14 cellular contexts compared by ENCODE assay signal in genomic region chr22:41782316-41782715, GRCh38. TPM values are rescaled to one million over a fixed set of nuclear protein-coding genes. Genes with fewer than 3 reads are reported as not detected.
DNase-seq lines count a peak whose midpoint lies in the region; ATAC-seq, FAIRE-seq and TF ChIP-seq lines count a peak whose summit lies in the region.
"Had no signal": no experiment of that assay in that cellular context is flagged by ENCODE, and none has a peak within 500 bp of the region (broad histone marks: within the 10 kb centered on the region; RNA-seq: fewer than 3 reads in every experiment).

No MANE protein-coding gene starts in this region.

- H3K9me3 Mint-ChIP-seq in CD4-positive, CD25-positive, alpha-beta regulatory T cell = no peaks in the 10 kb centered on the region
- H3K9me3 Mint-ChIP-seq in activated T-cell treated with anti-CD3 and anti-CD28 coated beads, Interleukin-2, amount 50 U/mL, for 24 hours = no peaks in the 10 kb centered on the region
- H3K9me3 Mint-ChIP-seq: neural crest cell had no signal

- H3K36me3 Mint-ChIP-seq in CD4-positive, CD25-positive, alpha-beta regulatory T cell = peaks cover 14% of the 10 kb centered on the region
- peaks cover 24% of the 10 kb centered on the region for H3K36me3 Mint-ChIP-seq in activated T-cell treated with anti-CD3 and anti-CD28 coated beads, Interleukin-2, amount 50 U/mL, for 24 hours (ENCODE audit: low read depth)

- no peaks in the 10 kb centered on the region for H3K27me3 ChIP-seq in CD4-positive, CD25-positive, alpha-beta regulatory T cell (ENCODE audit: control insufficient read depth, insufficient read depth, low read length)
- H3K27me3 ChIP-seq in mononuclear cell (ENCODE audit: insufficient read depth, low read length) = no peaks in the 10 kb centered on the region
- H3K27me3 ChIP-seq: dorsolateral prefrontal cortex had no signal

- peak in 1 of 3 donors; percentile 65 for DNase-seq in CD4-positive, CD25-positive, alpha-beta regulatory T cell
- DNase-seq in GM12891 (ENCODE audit: insufficient read length, low spot score) = no peak
- peak; percentile 42 for DNase-seq in activated T-cell treated with anti-CD3 and anti-CD28 coated beads, Interleukin-2, amount 50 U/mL, for 24 hours
- DNase-seq in erythroblast (lab: John Stamatoyannopoulos, UW) = no peak
- no peak for DNase-seq in islet precursor cell
- DNase-seq: foreskin melanocyte, GDM1, NCI-H1092 treated with DMSO at 0.1 percent for 48 hours, SHP77 treated with DMSO at 0.1 percent for 48 hours had no signal

- peak overlapping the region; percentile 91 for H3K27ac ChIP-seq in CD4-positive, CD25-positive, alpha-beta regulatory T cell (ENCODE audit: insufficient read depth, low read length, poor library complexity, severe bottlenecking)

- no peaks in the 10 kb centered on the region for H3K9me3 ChIP-seq in CD4-positive, CD25-positive, alpha-beta regulatory T cell (ENCODE audit: control insufficient read depth in 2 of 2, low read length in 2 of 2)
- H3K9me3 ChIP-seq in mononuclear cell (ENCODE audit: low read depth, low read length) = no peaks in the 10 kb centered on the region

- peak in 1 of 2 donors; percentile 8 for ATAC-seq in CD4-positive, CD25-positive, alpha-beta regulatory T cell (ENCODE audit: low read depth in 2 of 2)
- ATAC-seq in GM18861 (IDR thresholded peaks at IDR 0.05; ENCODE audit: unreplicated experiment) (no peak), HG03520 (IDR thresholded peaks at IDR 0.05; ENCODE audit: unreplicated experiment) (no peak)

- H3K27ac Mint-ChIP-seq in CD4-positive, CD25-positive, alpha-beta regulatory T cell = peak overlapping the region; percentile 99 to 100 (median 99)
- peak overlapping the region; percentile 94 for H3K27ac Mint-ChIP-seq in activated T-cell treated with anti-CD3 and anti-CD28 coated beads, Interleukin-2, amount 50 U/mL, for 24 hours

- no peaks in the 10 kb centered on the region for H3K27me3 Mint-ChIP-seq in CD4-positive, CD25-positive, alpha-beta regulatory T cell
- H3K27me3 Mint-ChIP-seq in activated T-cell treated with anti-CD3 and anti-CD28 coated beads, Interleukin-2, amount 50 U/mL, for 24 hours = no peaks in the 10 kb centered on the region

- peaks cover 14 to 80% (median 43%) of the 10 kb centered on the region in 4 donors for H3K4me1 Mint-ChIP-seq in CD4-positive, CD25-positive, alpha-beta regulatory T cell
- H3K4me1 Mint-ChIP-seq in activated T-cell treated with anti-CD3 and anti-CD28 coated beads, Interleukin-2, amount 50 U/mL, for 24 hours (ENCODE audit: low read depth) = peaks cover 64% of the 10 kb centered on the region
- H3K4me1 Mint-ChIP-seq: neural crest cell had no signal

- TF ChIP-seq POLR2A in GM12891 (IDR thresholded peaks at IDR 0.05; ENCODE audit: low read depth, low read length) = no peak
- TF ChIP-seq POLR2A in erythroblast (IDR thresholded peaks at IDR 0.05; ENCODE audit: low read length) = no peak

- peaks cover 64% of the 10 kb centered on the region for H3K4me1 ChIP-seq in CD4-positive, CD25-positive, alpha-beta regulatory T cell (ENCODE audit: control insufficient read depth, insufficient read depth, low read length, poor library complexity, severe bottlenecking)
- H3K4me1 ChIP-seq in mononuclear cell (ENCODE audit: insufficient read depth, low read length) = peaks cover 49% of the 10 kb centered on the region

- H3K4me3 ChIP-seq in CD4-positive, CD25-positive, alpha-beta regulatory T cell (ENCODE audit: low read depth, low read length) = peak overlapping the region; percentile 95
- peak overlapping the region; percentile 29 for H3K4me3 ChIP-seq in mononuclear cell (ENCODE audit: low read length)

- peaks cover 24% of the 10 kb centered on the region for H3K36me3 ChIP-seq in CD4-positive, CD25-positive, alpha-beta regulatory T cell (ENCODE audit: control insufficient read depth, insufficient read depth, low read length)

- no peak for FAIRE-seq in GM12891 (lab: Jason Lieb, UNC)

- peak overlapping the region; percentile 77 to 93 (median 91) for H3K4me3 Mint-ChIP-seq in CD4-positive, CD25-positive, alpha-beta regulatory T cell
- peak overlapping the region; percentile 85 for H3K4me3 Mint-ChIP-seq in activated T-cell treated with anti-CD3 and anti-CD28 coated beads, Interleukin-2, amount 50 U/mL, for 24 hours
- H3K4me3 Mint-ChIP-seq: neural crest cell had no signal

TF ChIP-seq in GM12891, 5 proteins besides CTCF, POLR2A, EP300 and RAD21:
- TF ChIP-seq PAX5 (IDR thresholded peaks at IDR 0.05; ENCODE audit: insufficient read depth, low read length, severe bottlenecking) (no peak), POU2F2 (IDR thresholded peaks at IDR 0.05; ENCODE audit: low read depth, low read length) (0 out of 2 replicates have a peak, but pooled peaks have one; percentile 17)

RNA-seq across cellular contexts. Expression of gene CCDC134, which starts 18.2 kb away (rescaled TPM):
- total RNA-seq in CD4-positive, CD25-positive, alpha-beta regulatory T cell = 21.1 TPM
- 1 to 10 TPM; 3.6 to 7.7 (median 5.3) TPM for polyA plus RNA-seq in CD4-positive, CD25-positive, alpha-beta regulatory T cell
- 3.8 TPM for polyA plus RNA-seq in GM12891 (2012; ENCODE audit: low read depth, missing spikeins)
- 13.6 TPM for total RNA-seq in mononuclear cell

RNA-seq across cellular contexts. Expression of gene SREBF2, which starts 50.6 kb away (rescaled TPM):
- 98.6 TPM for total RNA-seq in CD4-positive, CD25-positive, alpha-beta regulatory T cell
- polyA plus RNA-seq in CD4-positive, CD25-positive, alpha-beta regulatory T cell = 10 to 100 TPM; 12.8 to 14.7 (median 13.5) TPM
- polyA plus RNA-seq in GM12891 (2012; ENCODE audit: low read depth, missing spikeins) = 92.2 TPM
- total RNA-seq in mononuclear cell = 47.9 TPM
